1 cellular context compared by ENCODE assay signal in genomic region chr14:32694795-32695449, GRCh38.
TF ChIP-seq lines count a peak whose summit lies in the region.

No MANE protein-coding gene starts in this region.

TF ChIP-seq in GM23338, 12 proteins besides CTCF, POLR2A, EP300 and RAD21 (continued from another document):
- no peak for TF ChIP-seq ZNF462 (CRISPR knock-in tag; IDR thresholded peaks at IDR 0.05)
- TF ChIP-seq NANOG (IDR thresholded peaks at IDR 0.05; ENCODE audit: borderline replicate concordance) = no peak
- TF ChIP-seq ETS1 (IDR thresholded peaks at IDR 0.05) = no peak
- TF ChIP-seq ZNF331 (CRISPR knock-in tag; IDR thresholded peaks at IDR 0.05; ENCODE audit: low read depth) = no peak
- no peak for TF ChIP-seq JUNB (IDR thresholded peaks at IDR 0.05; ENCODE audit: unreplicated experiment)
- no peak for TF ChIP-seq CREB1 (CRISPR knock-in tag; IDR thresholded peaks at IDR 0.05; ENCODE audit: low read depth)
- TF ChIP-seq STAT1 (IDR thresholded peaks at IDR 0.05; ENCODE audit: unreplicated experiment) = no peak
- TF ChIP-seq EZH2 (IDR thresholded peaks at IDR 0.05; ENCODE audit: low read depth, unreplicated experiment) = no peak
- no peak for TF ChIP-seq EZH2phosphoT487 (IDR thresholded peaks at IDR 0.05; ENCODE audit: unreplicated experiment)
- TF ChIP-seq REST (IDR thresholded peaks at IDR 0.05; ENCODE audit: unreplicated experiment) = no peak
